24 cellular contexts compared by ENCODE assay signal in genomic region chr10:113268186-113268585, GRCh38.
A peak's percentile ranks its signal among the peaks of the same experiment; 100 is the strongest.
DNase-seq lines count a peak whose midpoint lies in the region.
"Had no signal": no experiment of that assay in that cellular context is flagged by ENCODE, and none has a peak within 500 bp of the region (broad histone marks: within the 10 kb centered on the region; RNA-seq: fewer than 3 reads in every experiment).

No MANE protein-coding gene starts in this region.

- DNase-seq in ELR (ENCODE audit: low read depth): peak; percentile 8
- DNase-seq in MG63: peak; percentile 87
- peak; percentile 69 for DNase-seq in fibroblast of the conjunctiva (ENCODE audit: low read depth)
- DNase-seq in NCI-H2227 treated with DMSO at 0.1 percent for 48 hours (lab: John Stamatoyannopoulos, UW): no peak
- no peak for DNase-seq in effector CD4-positive, alpha-beta T cell
- no peak for DNase-seq in NCI-H69 (lab: John Stamatoyannopoulos, UW)
- no peak for DNase-seq in NCI-H1417 treated with DMSO at 0.1 percent for 48 hours (lab: John Stamatoyannopoulos, UW)
- DNase-seq: activated CD4-positive, CD25-positive, alpha-beta regulatory T cell; aorta; CD8-positive, alpha-beta memory T cell; cortex of kidney; endodermal cell; natural killer cell; NCI-H1436; NCI-H2081 treated with DMSO at 0.1 percent for 48 hours; NCI-H345; NCI-H774; stimulated activated CD4-positive, alpha-beta T cell treated with anti-CD3 and anti-CD28 coated beads, Interleukin-1b, Interleukin-23, amount 100 ng/mL, for 48 hours; T-helper 1 cell had no signal

- no peak overlapping the region for H3K4me3 ChIP-seq in MG63
- H3K4me3 ChIP-seq: cardiac muscle cell, esophagus muscularis mucosa, HAP-1, SJSA1, smooth muscle cell had no signal

- H3K36me3 ChIP-seq in MG63: no peaks in the 10 kb centered on the region
- H3K36me3 ChIP-seq: cardiac muscle cell, esophagus muscularis mucosa, HAP-1, SJSA1 had no signal

- no peaks in the 10 kb centered on the region; the same call in 1 of the 2 replicates for H3K9me3 ChIP-seq in MG63
- H3K9me3 ChIP-seq: esophagus muscularis mucosa, HAP-1, SJSA1 had no signal

- no peaks in the 10 kb centered on the region for H3K27me3 ChIP-seq in MG63
- H3K27me3 ChIP-seq: cardiac muscle cell, esophagus muscularis mucosa, SJSA1 had no signal

Comparison
In these comparisons a context has a peak if more than half of its experiments do, and no peak if none do; other contexts are left out.
1. DNase-seq: peak in ELR (single experiment), MG63 (single experiment) and fibroblast of the conjunctiva (single experiment); none in NCI-H2227 treated with DMSO at 0.1 percent for 48 hours (single experiment), effector CD4-positive, alpha-beta T cell (single experiment), NCI-H69 (single experiment) and NCI-H1417 treated with DMSO at 0.1 percent for 48 hours (single experiment).